ENCODE assay signal across 17 cellular contexts in genomic region chr4:57607616-57608150, GRCh38.
"Had no signal": no experiment of that assay in that cellular context is flagged by ENCODE, and none has a peak within 500 bp of the region (broad histone marks: within the 10 kb centered on the region; RNA-seq: fewer than 3 reads in every experiment).

No MANE protein-coding gene starts in this region.

- H3K36me3 ChIP-seq: ascending aorta, cardiac muscle cell, esophagus squamous epithelium, tibial artery, vagina had no signal

- H3K79me2 ChIP-seq: parathyroid adenoma had no signal

- H3K27ac ChIP-seq: ascending aorta, cardiac muscle cell, esophagus squamous epithelium, parathyroid adenoma, tibial artery, vagina had no signal

- H3K27me3 ChIP-seq: ascending aorta, cardiac muscle cell, esophagus squamous epithelium, tibial artery, vagina had no signal

- H3K4me1 Mint-ChIP-seq: activated naive CD8-positive, alpha-beta T cell treated with anti-CD3 and anti-CD28 coated beads, Interleukin-2, amount 50 U/mL, for 24 hours; activated T-helper 17 cell treated with anti-CD3 and anti-CD28 coated beads, Interleukin-2, amount 50 U/mL, for 72 hours had no signal

- H3K4me3 ChIP-seq: ascending aorta, cardiac muscle cell, esophagus squamous epithelium, lung, tibial artery, vagina had no signal

- H3K4me3 Mint-ChIP-seq: activated naive CD4-positive, alpha-beta T cell treated with anti-CD3 and anti-CD28 coated beads for 36 hours; activated naive CD8-positive, alpha-beta T cell treated with anti-CD3 and anti-CD28 coated beads, Interleukin-2, amount 50 U/mL, for 24 hours; activated T-helper 17 cell treated with anti-CD3 and anti-CD28 coated beads, Interleukin-2, amount 50 U/mL, for 72 hours had no signal

- H3K27me3 Mint-ChIP-seq: activated naive CD8-positive, alpha-beta T cell treated with anti-CD3 and anti-CD28 coated beads, Interleukin-2, amount 50 U/mL, for 24 hours; activated T-helper 17 cell treated with anti-CD3 and anti-CD28 coated beads, Interleukin-2, amount 50 U/mL, for 72 hours had no signal

- H3K27ac Mint-ChIP-seq: activated naive CD4-positive, alpha-beta T cell treated with anti-CD3 and anti-CD28 coated beads for 36 hours; activated naive CD8-positive, alpha-beta T cell treated with anti-CD3 and anti-CD28 coated beads, Interleukin-2, amount 50 U/mL, for 24 hours; activated T-helper 17 cell treated with anti-CD3 and anti-CD28 coated beads, Interleukin-2, amount 50 U/mL, for 72 hours had no signal

- DNase-seq: activated CD4-positive, alpha-beta T cell treated with anti-CD3 and anti-CD28 coated beads for 1 hour; activated CD4-positive, alpha-beta T cell treated with anti-CD3 and anti-CD28 coated beads, Interleukin-2, amount 50 U/mL, for 4 hours; activated naive CD4-positive, alpha-beta T cell treated with anti-CD3 and anti-CD28 coated beads for 36 hours; activated naive CD8-positive, alpha-beta T cell treated with anti-CD3 and anti-CD28 coated beads, Interleukin-2, amount 50 U/mL, for 24 hours; activated T-cell treated with anti-CD3 and anti-CD28 coated beads for 4 hours; esophagus squamous epithelium; left colon; stimulated activated CD4-positive, alpha-beta T cell treated with anti-CD3 and anti-CD28 coated beads, Interleukin-4, amount 100 ng/mL, for 1 hour; stimulated activated naive CD4-positive, alpha-beta T cell; T-helper 9 cell; tibial artery had no signal

- H3K9ac ChIP-seq: parathyroid adenoma had no signal

- H3K9me3 Mint-ChIP-seq: activated naive CD8-positive, alpha-beta T cell treated with anti-CD3 and anti-CD28 coated beads, Interleukin-2, amount 50 U/mL, for 24 hours had no signal

- H3K4me1 ChIP-seq: ascending aorta, esophagus squamous epithelium, parathyroid adenoma, tibial artery, vagina had no signal

- H3K9me3 ChIP-seq: ascending aorta, esophagus squamous epithelium, tibial artery, vagina had no signal

- H2AFZ ChIP-seq: parathyroid adenoma had no signal
